23 cellular contexts compared by ENCODE assay signal in genomic region chr22:43012390-43012789, GRCh38. TPM values are rescaled to one million over a fixed set of nuclear protein-coding genes. Genes with fewer than 3 reads are reported as not detected.
DNase-seq lines count a peak whose midpoint lies in the region; ATAC-seq and TF ChIP-seq lines count a peak whose summit lies in the region.
"Had no signal": no experiment of that assay in that cellular context is flagged by ENCODE, and none has a peak within 500 bp of the region (broad histone marks: within the 10 kb centered on the region; RNA-seq: fewer than 3 reads in every experiment).

No MANE protein-coding gene starts in this region.

- TF ChIP-seq POLR2A in adrenal gland (IDR thresholded peaks at IDR 0.05), result no peak

- H3K36me3 ChIP-seq in BLaER1, result no peaks in the 10 kb centered on the region
- H3K36me3 ChIP-seq in adrenal gland (replicated peaks in 1 of 2), result no peaks in the 10 kb centered on the region
- no peaks in the 10 kb centered on the region for H3K36me3 ChIP-seq in hepatocyte (replicated peaks; ENCODE audit: insufficient read depth, low read depth)
- H3K36me3 ChIP-seq in PC-3 (ENCODE audit: low read depth, low read length), result no peaks in the 10 kb centered on the region
- H3K36me3 ChIP-seq: Peyer's patch, SJCRH30 had no signal

- H3K9ac ChIP-seq in BLaER1 (no peak overlapping the region), PC-3 (ENCODE audit: low read length) (no peak overlapping the region)

- H3K27ac ChIP-seq in BLaER1 (no peak overlapping the region), adrenal gland (peak overlapping the region in 3 of 5 donors; percentile 76 to 94 (median 82)), hepatocyte (no peak overlapping the region), PC-3 (ENCODE audit: low read length) (no peak overlapping the region)
- H3K27ac ChIP-seq: C4-2B, Peyer's patch, SJCRH30 had no signal

- H3K27me3 ChIP-seq in BLaER1, result no peaks in the 10 kb centered on the region
- H3K27me3 ChIP-seq in adrenal gland, result no peaks in the 10 kb centered on the region
- no peaks in the 10 kb centered on the region for H3K27me3 ChIP-seq in hepatocyte
- H3K27me3 ChIP-seq in PC-3 (ENCODE audit: low read length), result no peaks in the 10 kb centered on the region
- H3K27me3 ChIP-seq: Peyer's patch, SJCRH30 had no signal

- H3K4me3 ChIP-seq in BLaER1, result no peak overlapping the region
- no peak overlapping the region for H3K4me3 ChIP-seq in adrenal gland
- H3K4me3 ChIP-seq in hepatocyte, result no peak overlapping the region
- no peak overlapping the region for H3K4me3 ChIP-seq in PC-3 (ENCODE audit: low read length)
- H3K4me3 ChIP-seq: Peyer's patch, SJCRH30 had no signal

- H3K9me2 ChIP-seq in hepatocyte (replicated peaks; ENCODE audit: insufficient read depth) (no peaks in the 10 kb centered on the region), PC-3 (replicated peaks; ENCODE audit: low read length) (no peaks in the 10 kb centered on the region)

- H3K4me1 ChIP-seq in BLaER1, result peaks cover 49% of the 10 kb centered on the region
- peaks cover 35 to 64% of the 10 kb centered on the region in 2 donors for H3K4me1 ChIP-seq in adrenal gland (replicated peaks in 1 of 2)
- peaks cover 44% of the 10 kb centered on the region for H3K4me1 ChIP-seq in hepatocyte (ENCODE audit: insufficient read depth)
- H3K4me1 ChIP-seq in PC-3 (ENCODE audit: insufficient read depth, low read length), result peaks cover 27% of the 10 kb centered on the region

- H3K9me3 ChIP-seq in BLaER1 (no peaks in the 10 kb centered on the region), adrenal gland (replicated peaks in 1 of 3) (no peaks in the 10 kb centered on the region), hepatocyte (ENCODE audit: low read depth) (no peaks in the 10 kb centered on the region), PC-3 (ENCODE audit: low read length) (no peaks in the 10 kb centered on the region)
- H3K9me3 ChIP-seq: Peyer's patch, SJCRH30 had no signal

- CTCF ChIA-PET in PC-3 (lab: Charles Lee), result interaction anchor here (1.4 kb wide), 1 partner anchor 17 kb away, joined by 3 read pairs; no protein-coding TSS in a partner anchor

- no TSS peak for BruUV-seq in PC-3 (replicated peaks; lab: Mats Ljungman, UMichigan)

- intact Hi-C loops in adrenal gland (cut with DNase I), result loop anchor here in 1 of 2 donors (10.0 kb wide), 1 partner anchor 128 kb away; no protein-coding TSS in a partner anchor
- intact Hi-C loops in PC-3 (cut with micrococcal nuclease), result no loop called here

- WGBS in adrenal gland, 4 donors, result 80 to 86% (median 83%) methylated on average over 6 of the region's 6 CpGs
- WGBS in hepatocyte (ENCODE audit: low lambda C conversion rate, missing lambda C conversion rate), result 90% methylated on average over 5 of the region's 6 CpGs

- H4K20me1 ChIP-seq in BLaER1, result peaks cover 71% of the 10 kb centered on the region
- peaks cover 25% of the 10 kb centered on the region for H4K20me1 ChIP-seq in hepatocyte (ENCODE audit: insufficient read depth, poor library complexity, severe bottlenecking)
- H4K20me1 ChIP-seq in PC-3 (ENCODE audit: low read length), result peaks cover 35% of the 10 kb centered on the region

- H3K79me2 ChIP-seq in hepatocyte, result peaks cover 74% of the 10 kb centered on the region
- peaks cover 71% of the 10 kb centered on the region for H3K79me2 ChIP-seq in PC-3 (ENCODE audit: low read length)

- POLR2A ChIA-PET in PC-3 (lab: Charles Lee; ENCODE audit: unreplicated experiment), result no interaction called here

- no peak overlapping the region for H2AFZ ChIP-seq in hepatocyte
- H2AFZ ChIP-seq in PC-3 (ENCODE audit: low read length), result no peak overlapping the region

- TF ChIP-seq CTCF in adrenal gland (IDR thresholded peaks at IDR 0.05) (no peak), hepatocyte (IDR thresholded peaks at IDR 0.05; ENCODE audit: poor library complexity) (no peak), PC-3 (conservative IDR thresholded peaks at IDR 0.05; ENCODE audit: low read depth, low read length) (no peak)

- H3K4me2 ChIP-seq in BLaER1 (peak overlapping the region; percentile 82), hepatocyte (peak overlapping the region; percentile 82), PC-3 (ENCODE audit: low read length) (no peak overlapping the region)

- DNase-seq in EH (ENCODE audit: low read depth) (peak; percentile 52), adrenal gland (no peak), hepatocyte (ENCODE audit: low spot score) (no peak), PC-3 (no peak)
- no peak for DNase-seq in stimulated activated naive CD4-positive, alpha-beta T cell (lab: John Stamatoyannopoulos, UW)
- no peak for DNase-seq in activated effector memory CD4-positive, alpha-beta T cell treated with Interleukin-2 at 50 U/mL for 16 hours
- DNase-seq: 8988T; DMS 273 treated with DMSO at 0.1 percent for 48 hours; DND-41; GOT3; HCEC 1CT; KG1; NCI-H1105; NCI-H146; NCI-H2029 treated with DMSO at 0.1 percent for 48 hours; NCI-H345; NCI-H524; NCI-H774; NK-92 treated with Interleukin-12 subunit alpha and Interleukin-12 subunit beta, amount 100 ng/mL, for 24 hours; Peyer's patch; SJCRH30 had no signal

- H3F3A ChIP-seq in PC-3 (ENCODE audit: low read length, unreplicated experiment), result no peaks in the 10 kb centered on the region

- no peak for ATAC-seq in PC-3

RNA-seq across cellular contexts. Expression of gene PACSIN2, which starts 2.6 kb away (rescaled TPM):
- 100 to 1,000 TPM in 6 of 8 donors, 10 to 100 TPM in 2; 77.9 to 186 (median 128) TPM for total RNA-seq in adrenal gland
- 100 to 1,000 TPM in 1 of 3 donors, 10 to 100 TPM in 2; 29.8 to 152 (median 36.5) TPM for polyA plus RNA-seq in adrenal gland
- total RNA-seq in hepatocyte, result 77.7 and 87.4 TPM in 2 replicates
- 85.5 and 86.3 TPM in 2 replicates for polyA plus RNA-seq in hepatocyte
- total RNA-seq in PC-3 (2014; rRNA removed), result 25.7 and 46.1 TPM in 2 replicates

Comparison
In these comparisons a context has a peak if more than half of its experiments do, and no peak if none do; other contexts are left out.
1. H3K27ac ChIP-seq: peak in adrenal gland (3 of 5); none in BLaER1 (single experiment), hepatocyte (single experiment) and PC-3 (single experiment).